ENCODE assay signal across 12 cellular contexts in genomic region chr7:28784166-28784870, GRCh38.
DNase-seq lines count a peak whose midpoint lies in the region; ATAC-seq and TF ChIP-seq lines count a peak whose summit lies in the region.
"Had no signal": no experiment of that assay in that cellular context is flagged by ENCODE, and none has a peak within 500 bp of the region (broad histone marks: within the 10 kb centered on the region; RNA-seq: fewer than 3 reads in every experiment).

No MANE protein-coding gene starts in this region.

- TF ChIP-seq POLR2A in gastroesophageal sphincter (IDR thresholded peaks at IDR 0.05): no peak

- H3K27ac Mint-ChIP-seq in type B pancreatic cell: peak overlapping the region; percentile 69
- no peak overlapping the region for H3K27ac Mint-ChIP-seq in T-helper 17 cell
- H3K27ac Mint-ChIP-seq in stimulated activated memory B cell treated with anti-CD40 and anti-IgM and Interleukin-4, amounts not matched to agents 10 μg/mL and 1 μg/mL and 100 μg/mL, for 72 hours: no peak overlapping the region
- H3K27ac Mint-ChIP-seq: naive B cell had no signal

- no peak for TF ChIP-seq EP300 in gastroesophageal sphincter (IDR thresholded peaks at IDR 0.05)

- no peaks in the 10 kb centered on the region for H3K36me3 Mint-ChIP-seq in type B pancreatic cell
- H3K36me3 Mint-ChIP-seq in T-helper 17 cell (ENCODE audit: low read depth): no peaks in the 10 kb centered on the region
- H3K36me3 Mint-ChIP-seq in stimulated activated memory B cell treated with anti-CD40 and anti-IgM and Interleukin-4, amounts not matched to agents 10 μg/mL and 1 μg/mL and 100 μg/mL, for 72 hours: no peaks in the 10 kb centered on the region
- H3K36me3 Mint-ChIP-seq: naive B cell had no signal

- ATAC-seq in right cardiac atrium (no peak), gastroesophageal sphincter (no peak), T-helper 17 cell (no peak)
- ATAC-seq in stimulated activated memory B cell treated with anti-CD40 and anti-IgM and Interleukin-4, amounts not matched to agents 10 μg/mL and 1 μg/mL and 100 μg/mL, for 72 hours: no peak

- H3K4me3 Mint-ChIP-seq in type B pancreatic cell (peak overlapping the region; percentile 69), T-helper 17 cell (no peak overlapping the region)
- H3K4me3 Mint-ChIP-seq in stimulated activated memory B cell treated with anti-CD40 and anti-IgM and Interleukin-4, amounts not matched to agents 10 μg/mL and 1 μg/mL and 100 μg/mL, for 72 hours: no peak overlapping the region

- H3K27ac ChIP-seq in cardiac muscle cell (no peak overlapping the region), right cardiac atrium (ENCODE audit: low read length) (no peak overlapping the region), gastroesophageal sphincter (peak overlapping the region in 3 of 4 donors; percentile 6 to 27 (median 22))

- no peaks in the 10 kb centered on the region for H3K9me3 Mint-ChIP-seq in type B pancreatic cell
- no peaks in the 10 kb centered on the region for H3K9me3 Mint-ChIP-seq in stimulated activated memory B cell treated with anti-CD40 and anti-IgM and Interleukin-4, amounts not matched to agents 10 μg/mL and 1 μg/mL and 100 μg/mL, for 72 hours
- H3K9me3 Mint-ChIP-seq: naive B cell had no signal

- TF ChIP-seq CTCF in cardiac muscle cell (IDR thresholded peaks at IDR 0.05; ENCODE audit: low read depth, low read length) (no peak), gastroesophageal sphincter (IDR thresholded peaks at IDR 0.05) (no peak), type B pancreatic cell (conservative IDR thresholded peaks at IDR 0.05) (no peak)

- H3K4me1 ChIP-seq in cardiac muscle cell (ENCODE audit: low read depth) (no peaks in the 10 kb centered on the region), right cardiac atrium (ENCODE audit: control insufficient read depth, insufficient read depth, low read length) (peaks cover 4% of the 10 kb centered on the region), gastroesophageal sphincter (peaks cover 0 to 18% (median 16%) of the 10 kb centered on the region in 3 donors)

- intact Hi-C loops in right cardiac atrium (cut with DNase I): no loop called here

- H3K36me3 ChIP-seq in cardiac muscle cell (no peaks in the 10 kb centered on the region), gastroesophageal sphincter (no peaks in the 10 kb centered on the region)

- H3K27me3 ChIP-seq in cardiac muscle cell (no peaks in the 10 kb centered on the region), right cardiac atrium (ENCODE audit: control insufficient read depth, insufficient read depth) (no peaks in the 10 kb centered on the region), gastroesophageal sphincter (no peaks in the 10 kb centered on the region)

- WGBS in right cardiac atrium: 53% methylated on average over 13 of the region's 13 CpGs
- WGBS in gastroesophageal sphincter (ENCODE audit: low coverage in 1 of 2), 2 donors: 35 to 39% methylated on average over 7 to 8 of the region's 13 CpGs

- H3K27me3 Mint-ChIP-seq in type B pancreatic cell: peaks cover 4% of the 10 kb centered on the region
- no peaks in the 10 kb centered on the region for H3K27me3 Mint-ChIP-seq in T-helper 17 cell
- no peaks in the 10 kb centered on the region for H3K27me3 Mint-ChIP-seq in stimulated activated memory B cell treated with anti-CD40 and anti-IgM and Interleukin-4, amounts not matched to agents 10 μg/mL and 1 μg/mL and 100 μg/mL, for 72 hours
- H3K27me3 Mint-ChIP-seq: naive B cell had no signal

- H3K9me3 ChIP-seq in cardiac muscle cell (ENCODE audit: low read depth) (no peaks in the 10 kb centered on the region), right cardiac atrium (ENCODE audit: control insufficient read depth, low read length) (no peaks in the 10 kb centered on the region), gastroesophageal sphincter (no peaks in the 10 kb centered on the region), T-helper 17 cell (ENCODE audit: control insufficient read depth, low read length, poor library complexity, severe bottlenecking) (no peaks in the 10 kb centered on the region)

- H3K4me1 Mint-ChIP-seq in type B pancreatic cell (ENCODE audit: unreplicated experiment): peaks cover 60% of the 10 kb centered on the region
- no peaks in the 10 kb centered on the region for H3K4me1 Mint-ChIP-seq in T-helper 17 cell
- H3K4me1 Mint-ChIP-seq in stimulated activated memory B cell treated with anti-CD40 and anti-IgM and Interleukin-4, amounts not matched to agents 10 μg/mL and 1 μg/mL and 100 μg/mL, for 72 hours: peaks cover 29% of the 10 kb centered on the region

- DNase-seq in cardiac muscle cell (ENCODE audit: low read depth in 1 of 2, low spot score in 1 of 2) (peak; percentile 35 to 38), right cardiac atrium (no peak), NCI-H748 (lab: John Stamatoyannopoulos, UW; ENCODE audit: unreplicated experiment) (peak; percentile 87), type B pancreatic cell (ENCODE audit: extremely low spot score, unreplicated experiment) (no peak), T-helper 17 cell (no peak)
- DNase-seq in stimulated activated CD8-positive, alpha-beta memory T cell treated with anti-CD3 and anti-CD28 coated beads, Interleukin-4, amount 100 ng/mL, for 48 hours: no peak
- DNase-seq: Karpas-422; naive B cell; stimulated activated CD4-positive, alpha-beta T cell treated with anti-CD3 and anti-CD28 coated beads, Interleukin-12 subunit alpha, Interleukin-12 subunit beta, amount 100 ng/mL, for 4 hours; T-helper 9 cell had no signal

- H3K4me3 ChIP-seq in cardiac muscle cell (no peak overlapping the region), right cardiac atrium (ENCODE audit: low read length) (no peak overlapping the region), gastroesophageal sphincter (no peak overlapping the region)

Comparison
In these comparisons a context has a peak if more than half of its experiments do, and no peak if none do; other contexts are left out.
1. DNase-seq: peak in cardiac muscle cell (2 of 2) and NCI-H748 (single experiment); none in right cardiac atrium (0 of 3), type B pancreatic cell (single experiment), T-helper 17 cell (0 of 3) and stimulated activated CD8-positive, alpha-beta memory T cell treated with anti-CD3 and anti-CD28 coated beads, Interleukin-4, amount 100 ng/mL, for 48 hours (single experiment).
2. H3K27ac ChIP-seq: peak in gastroesophageal sphincter (3 of 4); none in cardiac muscle cell (single experiment) and right cardiac atrium (single experiment).